12 cellular contexts compared by ENCODE assay signal in genomic region chr5:78530342-78531096, GRCh38.
DNase-seq lines count a peak whose midpoint lies in the region; ATAC-seq and TF ChIP-seq lines count a peak whose summit lies in the region.
"Had no signal": no experiment of that assay in that cellular context is flagged by ENCODE, and none has a peak within 500 bp of the region (broad histone marks: within the 10 kb centered on the region; RNA-seq: fewer than 3 reads in every experiment).

No MANE protein-coding gene starts in this region.

- peak overlapping the region; percentile 94 for H3K27ac Mint-ChIP-seq in HFFc6
- H3K27ac Mint-ChIP-seq: naive thymus-derived CD4-positive, alpha-beta T cell; T-cell had no signal

- WGBS in upper lobe of left lung, 2 donors, result 54 to 64% methylated on average over 3 of the region's 3 CpGs

- ATAC-seq in upper lobe of left lung (ENCODE audit: low FRiP score in 2 of 2), result peak in 1 of 2 donors; percentile 53
- ATAC-seq: T-cell had no signal

- H3K4me3 Mint-ChIP-seq in HFFc6, result 0 out of 2 replicates have a peak overlapping the region, but pooled peaks have one; percentile 11
- H3K4me3 Mint-ChIP-seq: brain; naive thymus-derived CD4-positive, alpha-beta T cell; T-cell had no signal

- H3K27me3 Mint-ChIP-seq in HFFc6 (ENCODE audit: insufficient read depth), result peaks cover 2% of the 10 kb centered on the region
- H3K27me3 Mint-ChIP-seq: brain had no signal

- no peaks in the 10 kb centered on the region for H3K27me3 ChIP-seq in adipocyte (replicated peaks; ENCODE audit: control insufficient read depth, insufficient read depth, low read length)
- H3K27me3 ChIP-seq in upper lobe of left lung, result no peaks in the 10 kb centered on the region

- no peak for TF ChIP-seq EP300 in upper lobe of left lung (IDR thresholded peaks at IDR 0.05)

- peaks cover 76% of the 10 kb centered on the region for H3K4me1 Mint-ChIP-seq in HFFc6 (ENCODE audit: low read depth)
- H3K4me1 Mint-ChIP-seq: naive thymus-derived CD4-positive, alpha-beta T cell; T-cell had no signal

- DNase-seq in HFFc6, result peak; percentile 84
- DNase-seq in adipocyte (ENCODE audit: low read depth), result peak; percentile 50
- DNase-seq in glomerular visceral epithelial cell (ENCODE audit: extremely low spot score), result peak; percentile 78
- no peak for DNase-seq in upper lobe of left lung
- no peak for DNase-seq in SKM-1 treated with dmso at 0.1 percent for 144 hours (lab: John Stamatoyannopoulos, UW; ENCODE audit: unreplicated experiment)
- DNase-seq in GM20000 (ENCODE audit: low spot score), result no peak
- no peak for DNase-seq in iPS-NIHi7 (ENCODE audit: extremely low spot score)
- DNase-seq: naive thymus-derived CD4-positive, alpha-beta T cell; NCI-H446 treated with DMSO at 0.1 percent for 48 hours; T-cell had no signal

- peak overlapping the region; percentile 22 for H3K9ac ChIP-seq in adipocyte (ENCODE audit: low read length)
- H3K9ac ChIP-seq: KMS-11 had no signal

- H3K4me3 ChIP-seq in adipocyte (ENCODE audit: low read length) (peak overlapping the region; percentile 19), upper lobe of left lung (no peak overlapping the region)

- no peaks in the 10 kb centered on the region; the same call in 1 of the 2 replicates for H3K36me3 Mint-ChIP-seq in HFFc6 (ENCODE audit: low read depth)
- H3K36me3 Mint-ChIP-seq: brain; naive thymus-derived CD4-positive, alpha-beta T cell; T-cell had no signal

- H3K9me3 Mint-ChIP-seq in HFFc6, result no peaks in the 10 kb centered on the region
- H3K9me3 Mint-ChIP-seq: brain; naive thymus-derived CD4-positive, alpha-beta T cell; T-cell had no signal

- peak overlapping the region in 3 of 4 donors; percentile 28 to 65 (median 47) for H3K27ac ChIP-seq in upper lobe of left lung
- H3K27ac ChIP-seq: KMS-11 had no signal

- TF ChIP-seq CTCF in HFFc6 (IDR thresholded peaks at IDR 0.05), result no peak
- TF ChIP-seq CTCF in upper lobe of left lung (IDR thresholded peaks at IDR 0.05), result no peak
- TF ChIP-seq CTCF in GM20000 (IDR thresholded peaks at IDR 0.05; ENCODE audit: extremely low read depth, missing control alignments), result no peak

- H3K4me1 ChIP-seq in adipocyte (ENCODE audit: control insufficient read depth, insufficient read depth, low read length), result peaks cover 56% of the 10 kb centered on the region
- H3K4me1 ChIP-seq in upper lobe of left lung, result peaks cover 22 to 34% (median 27%) of the 10 kb centered on the region in 4 donors

- H3K36me3 ChIP-seq in adipocyte (ENCODE audit: control insufficient read depth, insufficient read depth, low read length, severe bottlenecking) (no peaks in the 10 kb centered on the region), upper lobe of left lung (no peaks in the 10 kb centered on the region)

- no peak for TF ChIP-seq POLR2A in upper lobe of left lung (IDR thresholded peaks at IDR 0.05)

- H3K9me3 ChIP-seq in adipocyte (ENCODE audit: control insufficient read depth, low read length) (no peaks in the 10 kb centered on the region), upper lobe of left lung (no peaks in the 10 kb centered on the region)

Comparison
In these comparisons a context has a peak if more than half of its experiments do, and no peak if none do; other contexts are left out.
1. DNase-seq: peak in HFFc6 (single experiment), adipocyte (single experiment) and glomerular visceral epithelial cell (single experiment); none in upper lobe of left lung (0 of 2), SKM-1 treated with dmso at 0.1 percent for 144 hours (single experiment), GM20000 (single experiment) and iPS-NIHi7 (single experiment).